In the genomic region with DNA sequence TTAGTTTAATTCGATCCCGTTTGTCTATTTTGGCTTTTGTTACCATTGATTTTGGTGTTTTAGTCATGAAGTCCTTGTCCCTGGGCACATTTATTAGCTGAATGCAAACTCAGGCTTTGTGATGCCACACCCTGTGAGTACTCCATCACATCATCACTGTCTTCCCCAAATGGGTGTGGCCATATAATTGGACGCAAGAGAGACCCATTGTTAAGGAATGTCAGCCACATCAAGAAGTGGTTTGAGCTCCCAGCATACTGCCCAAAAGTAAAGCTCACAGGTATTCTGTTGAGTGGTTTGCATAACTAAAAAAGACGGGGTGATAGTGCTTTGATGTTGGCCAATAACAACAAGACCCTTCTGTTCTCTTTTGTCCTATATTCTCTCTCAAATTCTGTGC, we compare ENCODE assay signal across 16 cellular contexts.
"Had no signal": no experiment of that assay in that cellular context is flagged by ENCODE, and none has a peak within 500 bp of the region (broad histone marks: within the 10 kb centered on the region; RNA-seq: fewer than 3 reads in every experiment).

No MANE protein-coding gene starts in this region.

- H3K4me1 ChIP-seq: SJCRH30 had no signal

- H3K36me3 ChIP-seq: SJCRH30 had no signal

- H3K27ac ChIP-seq: SJCRH30 had no signal

- H3K4me3 ChIP-seq: SJCRH30 had no signal

- H3K9me3 ChIP-seq: SJCRH30 had no signal

- DNase-seq: Kasumi-1; KBM-7; NCI-H1092; NCI-H1105 treated with DMSO at 0.1 percent for 48 hours; NCI-H1417 treated with DMSO at 0.1 percent for 48 hours; NCI-H146; NCI-H1694 treated with DMSO at 0.1 percent for 48 hours; NCI-H1930; NCI-H2107; NCI-H2227 treated with DMSO at 0.1 percent for 48 hours; NCI-H524; NCI-H774; NK-92 treated with Interleukin-12 subunit alpha and Interleukin-12 subunit beta, amount 100 ng/mL, for 24 hours; PC-3; SHP77 treated with DMSO at 0.1 percent for 48 hours; SJCRH30 had no signal
